Comparison of ENCODE assay signal across 15 cellular contexts in the genomic region with DNA sequence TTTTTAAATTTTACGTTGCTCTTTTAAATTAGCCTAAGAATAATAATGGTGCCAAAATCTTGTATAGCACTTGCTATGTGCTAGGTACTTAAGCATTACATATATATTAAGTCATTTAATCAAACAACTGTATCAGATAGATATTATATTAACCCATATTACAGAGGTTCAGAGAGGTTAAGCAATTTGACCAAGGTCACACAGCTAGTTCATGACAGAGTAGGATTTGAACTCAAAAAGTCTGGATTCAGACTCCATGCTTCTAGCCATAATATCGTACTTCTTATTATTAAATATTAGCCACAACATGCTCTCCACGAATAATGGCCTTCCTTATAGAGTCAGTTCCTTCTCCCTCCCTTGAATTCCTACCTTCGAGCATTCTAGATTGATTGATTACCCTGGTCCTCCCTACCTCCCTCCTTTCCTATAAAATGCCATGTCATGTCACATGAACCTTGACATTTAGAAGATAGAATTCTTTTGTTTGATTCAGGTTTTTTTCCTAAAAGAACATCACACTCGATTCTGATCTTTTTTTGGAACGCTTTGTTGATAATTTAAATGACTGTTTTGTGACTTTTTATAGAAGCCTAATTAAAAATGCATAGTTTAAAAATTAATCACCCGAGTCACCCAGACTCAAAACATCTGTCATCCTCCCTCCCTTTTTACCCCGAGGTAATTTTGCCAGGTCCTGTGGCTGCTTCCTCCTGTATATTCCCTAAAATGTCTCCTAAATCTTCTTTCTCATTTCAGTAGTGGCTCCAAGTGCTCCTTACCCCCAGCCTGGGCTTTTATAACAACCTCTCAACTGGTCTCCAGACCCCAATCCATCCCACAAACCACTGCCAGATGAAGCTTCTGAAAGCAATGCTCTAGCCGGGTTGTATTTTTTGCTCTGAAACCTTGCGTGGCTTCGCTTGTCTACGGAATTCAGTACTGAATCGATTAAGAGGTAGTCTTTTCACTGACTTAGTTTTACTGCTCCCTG. TPM values are rescaled to one million over a fixed set of nuclear protein-coding genes. Genes with fewer than 3 reads are reported as not detected.
DNase-seq lines count a peak whose midpoint lies in the region; TF ChIP-seq lines count a peak whose summit lies in the region.
"Had no signal": no experiment of that assay in that cellular context is flagged by ENCODE, and none has a peak within 500 bp of the region (broad histone marks: within the 10 kb centered on the region; RNA-seq: fewer than 3 reads in every experiment).

No MANE protein-coding gene starts in this region.

- H3K27ac ChIP-seq in smooth muscle cell (ENCODE audit: low read depth) (peak overlapping the region; percentile 77), colonic mucosa (no peak overlapping the region)
- H3K27ac ChIP-seq: HL-60, tibial artery had no signal

- no peaks in the 10 kb centered on the region for H3K27me3 ChIP-seq in smooth muscle cell (ENCODE audit: low read depth)
- H3K27me3 ChIP-seq in colonic mucosa: peaks cover 3% of the 10 kb centered on the region

- TF ChIP-seq CTCF in smooth muscle cell (IDR thresholded peaks at IDR 0.05; ENCODE audit: borderline replicate concordance, insufficient read depth, poor library complexity, severe bottlenecking) (no peak), colonic mucosa (IDR thresholded peaks at IDR 0.05) (no peak)

- H4K20me1 ChIP-seq in smooth muscle cell (ENCODE audit: low read depth): no peaks in the 10 kb centered on the region

- peaks cover 3% of the 10 kb centered on the region for H3K4me1 ChIP-seq in smooth muscle cell (ENCODE audit: low read depth)
- no peaks in the 10 kb centered on the region for H3K4me1 ChIP-seq in colonic mucosa

- no peaks in the 10 kb centered on the region for H3K79me2 ChIP-seq in smooth muscle cell (ENCODE audit: low read depth)

- peak overlapping the region; percentile 29 for H3K4me2 ChIP-seq in smooth muscle cell

- H3K4me3 ChIP-seq in smooth muscle cell (no peak overlapping the region), colonic mucosa (no peak overlapping the region)

- DNase-seq in NCI-H2171 treated with DMSO at 0.1 percent for 48 hours (lab: John Stamatoyannopoulos, UW) (peak; percentile 36), NCI-H2171 (lab: John Stamatoyannopoulos, UW) (no peak), SK-MEL-5 (ENCODE audit: low read depth, low spot score) (peak; percentile 5), islet precursor cell (peak; percentile 60), smooth muscle cell (lab: John Stamatoyannopoulos, UW; ENCODE audit: unreplicated experiment) (no peak), colonic mucosa (no peak), HT-29 (ENCODE audit: low spot score) (no peak), dermis blood vessel endothelial cell (no peak)
- DNase-seq: aorta; effector memory CD4-positive, alpha-beta T cell; left ventricle myocardium superior; MM.1S; stimulated activated CD8-positive, alpha-beta memory T cell treated with anti-CD3 and anti-CD28 coated beads, Interleukin-4, amount 100 ng/mL, for 48 hours; tibial artery had no signal

- H3K9ac ChIP-seq in smooth muscle cell (ENCODE audit: low read depth) (peak overlapping the region; percentile 45), colonic mucosa (ENCODE audit: low read depth in 2 of 2, low read length in 2 of 2) (no peak overlapping the region)

- in situ Hi-C loops in SK-MEL-5 (cut with HindIII; ENCODE audit: low pct_unique_long_range_greater_than_20kb, low sequenced_read_pairs): loop anchor here (25.0 kb wide), 1 partner anchor 155 kb away; no protein-coding TSS in a partner anchor

- H3F3A ChIP-seq in smooth muscle cell (ENCODE audit: low read depth): peaks cover 6% of the 10 kb centered on the region

- intact Hi-C loops in colonic mucosa (cut with DNase I): loop anchor here (2.0 to 5.0 kb wide), 3 partner anchors 135 to 450 kb away; no protein-coding TSS in a partner anchor

- H3K9me3 ChIP-seq in smooth muscle cell (replicated peaks; ENCODE audit: low read depth) (no peaks in the 10 kb centered on the region), colonic mucosa (no peaks in the 10 kb centered on the region)

- H2AFZ ChIP-seq in smooth muscle cell (ENCODE audit: low read depth): peak overlapping the region; percentile 89

- H3K36me3 ChIP-seq in smooth muscle cell (ENCODE audit: low read depth) (no peaks in the 10 kb centered on the region), colonic mucosa (no peaks in the 10 kb centered on the region)
- H3K36me3 ChIP-seq: tibial artery had no signal

- 73% methylated on average over 13 of the region's 13 CpGs for WGBS in smooth muscle cell (ENCODE audit: low lambda C conversion rate)

RNA-seq across cellular contexts. Expression of a gene that starts 8.5 kb away (rescaled TPM):
- 108 and 129 TPM in 2 replicates for total RNA-seq in SK-MEL-5 (2014; rRNA removed; shearing (Covaris generic))
- 93.0 and 101 TPM in 2 replicates for polyA plus RNA-seq in SK-MEL-5 (2015; cell fraction: cytosol; rRNA removed)
- 187 and 191 TPM in 2 replicates for polyA plus RNA-seq in SK-MEL-5 (2015; cell fraction: nucleus; rRNA removed)
- total RNA-seq in smooth muscle cell (109 and 113 TPM in 2 replicates), colonic mucosa (10 to 100 TPM; 50.3 to 75.8 TPM), dermis blood vessel endothelial cell (90.2 and 121 TPM in 2 replicates)
- 116 and 119 TPM in 2 replicates for polyA plus RNA-seq in smooth muscle cell
- total RNA-seq in HT-29 (2014; rRNA removed; shearing (Covaris generic)): 58.1 and 61.8 TPM in 2 replicates

Comparison
In these comparisons a context has a peak if more than half of its experiments do, and no peak if none do; other contexts are left out.
1. DNase-seq: peak in NCI-H2171 treated with DMSO at 0.1 percent for 48 hours (single experiment), SK-MEL-5 (single experiment) and islet precursor cell (single experiment); none in NCI-H2171 (single experiment), smooth muscle cell (single experiment), colonic mucosa (single experiment), HT-29 (single experiment) and dermis blood vessel endothelial cell (single experiment).